In the genomic region with DNA sequence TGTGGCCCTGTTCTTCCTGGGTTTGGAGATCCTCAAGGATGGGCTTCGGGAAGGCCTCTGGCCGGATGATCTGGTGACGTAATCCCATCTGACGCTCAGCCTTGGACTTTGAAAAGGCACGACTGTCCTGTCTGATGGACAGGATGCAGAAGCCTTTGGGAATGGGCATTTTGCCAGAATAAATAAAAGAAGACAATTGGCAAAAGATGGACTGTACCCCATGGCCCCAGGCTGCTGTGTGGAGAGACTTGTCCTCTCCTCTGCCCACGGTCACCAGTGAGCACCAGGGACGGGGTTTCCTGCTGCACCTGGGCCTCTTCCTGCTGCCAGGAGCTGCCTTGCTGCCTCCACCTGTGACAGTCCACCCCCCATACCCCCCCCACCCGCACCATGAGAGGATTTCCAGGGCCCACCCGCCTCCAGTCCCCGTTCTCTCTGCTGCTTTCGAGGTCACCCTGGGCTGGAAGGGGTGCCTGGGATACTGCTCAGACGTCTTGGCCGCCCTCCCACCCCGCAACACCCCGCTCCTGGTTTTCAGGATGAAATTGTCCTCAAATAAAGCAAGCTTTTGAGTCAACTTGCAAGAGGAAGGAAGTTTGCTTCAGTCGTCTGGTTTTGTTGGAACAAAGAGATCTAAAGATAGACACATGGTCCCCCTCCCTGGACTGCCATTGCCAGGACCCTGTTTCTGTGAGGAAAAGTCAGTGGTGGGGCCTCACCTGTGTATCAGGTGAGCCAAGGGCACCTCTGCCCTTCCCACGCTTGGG, we compare ENCODE assay signal across 1 cellular context.
TF ChIP-seq lines count a peak whose summit lies in the region.

No MANE protein-coding gene starts in this region.

TF ChIP-seq in HepG2, 621 proteins besides CTCF, POLR2A, EP300 and RAD21 (continued from another document and continues in another):
- TF ChIP-seq, protein P1, sequence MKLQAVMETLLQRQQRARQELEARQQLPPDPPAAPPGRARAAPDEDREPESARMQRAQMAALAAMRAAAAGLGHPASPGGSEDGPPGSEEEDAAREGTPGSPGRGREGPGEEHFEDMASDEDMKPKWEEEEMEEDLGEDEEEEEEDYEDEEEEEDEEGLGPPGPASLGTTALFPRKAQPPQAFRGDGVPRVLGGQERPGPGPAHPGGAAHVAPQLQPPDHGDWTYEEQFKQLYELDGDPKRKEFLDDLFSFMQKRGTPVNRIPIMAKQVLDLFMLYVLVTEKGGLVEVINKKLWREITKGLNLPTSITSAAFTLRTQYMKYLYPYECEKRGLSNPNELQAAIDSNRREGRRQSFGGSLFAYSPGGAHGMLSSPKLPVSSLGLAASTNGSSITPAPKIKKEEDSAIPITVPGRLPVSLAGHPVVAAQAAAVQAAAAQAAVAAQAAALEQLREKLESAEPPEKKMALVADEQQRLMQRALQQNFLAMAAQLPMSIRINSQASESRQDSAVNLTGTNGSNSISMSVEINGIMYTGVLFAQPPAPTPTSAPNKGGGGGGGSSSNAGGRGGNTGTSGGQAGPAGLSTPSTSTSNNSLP (IDR thresholded peaks at IDR 0.05; ENCODE audit: low read depth, low read length): no peak
- TF ChIP-seq PLRG1 (conservative IDR thresholded peaks at IDR 0.05) (no peak), ZNF577 (CRISPR knock-in tag; IDR thresholded peaks at IDR 0.05; ENCODE audit: borderline replicate concordance, low read depth) (no peak), STAG1 (CRISPR knock-in tag; IDR thresholded peaks at IDR 0.05) (peak; percentile 5; the same call in 1 of the 2 replicates), SOX6 (IDR thresholded peaks at IDR 0.05) (no peak), SOX6 (CRISPR knock-in tag; IDR thresholded peaks at IDR 0.05) (peak; percentile 99), SIX1 (CRISPR knock-in tag; IDR thresholded peaks at IDR 0.05; ENCODE audit: borderline replicate concordance) (peak; percentile 47; the same call in 1 of the 2 replicates), PHF21A (CRISPR knock-in tag; IDR thresholded peaks at IDR 0.05) (peak; percentile 88), ZBTB20 (CRISPR knock-in tag; IDR thresholded peaks at IDR 0.05; ENCODE audit: borderline replicate concordance, low read depth) (peak; percentile 30; the same call in 1 of the 2 replicates), ZNF792 (CRISPR knock-in tag; IDR thresholded peaks at IDR 0.05) (0 out of 2 replicates have a peak, but pooled peaks have one; percentile 27), ZNF367 (CRISPR knock-in tag; IDR thresholded peaks at IDR 0.05; ENCODE audit: borderline replicate concordance) (no peak), ZNF501 (CRISPR knock-in tag; IDR thresholded peaks at IDR 0.05) (peak; percentile 24; the same call in 1 of the 2 replicates), HOXA9 (CRISPR knock-in tag; IDR thresholded peaks at IDR 0.05; ENCODE audit: borderline replicate concordance) (no peak), NR2F1 (CRISPR knock-in tag; IDR thresholded peaks at IDR 0.05) (0 out of 4 replicates have a peak, but pooled peaks of 1 of the 2 experiments have one; percentile 22), ZNF230 (CRISPR knock-in tag; IDR thresholded peaks at IDR 0.05) (0 out of 2 replicates have a peak, but pooled peaks have one; percentile 26), MEF2D (CRISPR knock-in tag; IDR thresholded peaks at IDR 0.05) (peak; percentile 40; the same call in 1 of the 2 replicates), TBX2 (CRISPR knock-in tag; IDR thresholded peaks at IDR 0.05; ENCODE audit: borderline replicate concordance) (peak; percentile 72; the same call in 1 of the 2 replicates), SRSF9 (IDR thresholded peaks at IDR 0.05; ENCODE audit: borderline replicate concordance, insufficient read depth, low read depth, low read length, poor library complexity, severe bottlenecking) (no peak), TRIM24 (CRISPR knock-in tag; IDR thresholded peaks at IDR 0.05) (no peak), ZSCAN31 (CRISPR knock-in tag; IDR thresholded peaks at IDR 0.05; ENCODE audit: low read depth) (no peak), ZBTB7B (CRISPR knock-in tag; IDR thresholded peaks at IDR 0.05) (peak; percentile 50; the same call in 1 of the 2 replicates), MIXL1 (CRISPR knock-in tag; IDR thresholded peaks at IDR 0.05) (peak; percentile 79), ZNF263 (CRISPR knock-in tag; IDR thresholded peaks at IDR 0.05) (no peak), BHLHE40 (IDR thresholded peaks at IDR 0.05; ENCODE audit: low read length) (no peak), KLF6 (CRISPR knock-in tag; IDR thresholded peaks at IDR 0.05) (peak; percentile 67), MEIS1 (CRISPR knock-in tag; IDR thresholded peaks at IDR 0.05; ENCODE audit: borderline replicate concordance) (peak; percentile 86; the same call in 1 of the 2 replicates)
- TF ChIP-seq, protein P2, sequence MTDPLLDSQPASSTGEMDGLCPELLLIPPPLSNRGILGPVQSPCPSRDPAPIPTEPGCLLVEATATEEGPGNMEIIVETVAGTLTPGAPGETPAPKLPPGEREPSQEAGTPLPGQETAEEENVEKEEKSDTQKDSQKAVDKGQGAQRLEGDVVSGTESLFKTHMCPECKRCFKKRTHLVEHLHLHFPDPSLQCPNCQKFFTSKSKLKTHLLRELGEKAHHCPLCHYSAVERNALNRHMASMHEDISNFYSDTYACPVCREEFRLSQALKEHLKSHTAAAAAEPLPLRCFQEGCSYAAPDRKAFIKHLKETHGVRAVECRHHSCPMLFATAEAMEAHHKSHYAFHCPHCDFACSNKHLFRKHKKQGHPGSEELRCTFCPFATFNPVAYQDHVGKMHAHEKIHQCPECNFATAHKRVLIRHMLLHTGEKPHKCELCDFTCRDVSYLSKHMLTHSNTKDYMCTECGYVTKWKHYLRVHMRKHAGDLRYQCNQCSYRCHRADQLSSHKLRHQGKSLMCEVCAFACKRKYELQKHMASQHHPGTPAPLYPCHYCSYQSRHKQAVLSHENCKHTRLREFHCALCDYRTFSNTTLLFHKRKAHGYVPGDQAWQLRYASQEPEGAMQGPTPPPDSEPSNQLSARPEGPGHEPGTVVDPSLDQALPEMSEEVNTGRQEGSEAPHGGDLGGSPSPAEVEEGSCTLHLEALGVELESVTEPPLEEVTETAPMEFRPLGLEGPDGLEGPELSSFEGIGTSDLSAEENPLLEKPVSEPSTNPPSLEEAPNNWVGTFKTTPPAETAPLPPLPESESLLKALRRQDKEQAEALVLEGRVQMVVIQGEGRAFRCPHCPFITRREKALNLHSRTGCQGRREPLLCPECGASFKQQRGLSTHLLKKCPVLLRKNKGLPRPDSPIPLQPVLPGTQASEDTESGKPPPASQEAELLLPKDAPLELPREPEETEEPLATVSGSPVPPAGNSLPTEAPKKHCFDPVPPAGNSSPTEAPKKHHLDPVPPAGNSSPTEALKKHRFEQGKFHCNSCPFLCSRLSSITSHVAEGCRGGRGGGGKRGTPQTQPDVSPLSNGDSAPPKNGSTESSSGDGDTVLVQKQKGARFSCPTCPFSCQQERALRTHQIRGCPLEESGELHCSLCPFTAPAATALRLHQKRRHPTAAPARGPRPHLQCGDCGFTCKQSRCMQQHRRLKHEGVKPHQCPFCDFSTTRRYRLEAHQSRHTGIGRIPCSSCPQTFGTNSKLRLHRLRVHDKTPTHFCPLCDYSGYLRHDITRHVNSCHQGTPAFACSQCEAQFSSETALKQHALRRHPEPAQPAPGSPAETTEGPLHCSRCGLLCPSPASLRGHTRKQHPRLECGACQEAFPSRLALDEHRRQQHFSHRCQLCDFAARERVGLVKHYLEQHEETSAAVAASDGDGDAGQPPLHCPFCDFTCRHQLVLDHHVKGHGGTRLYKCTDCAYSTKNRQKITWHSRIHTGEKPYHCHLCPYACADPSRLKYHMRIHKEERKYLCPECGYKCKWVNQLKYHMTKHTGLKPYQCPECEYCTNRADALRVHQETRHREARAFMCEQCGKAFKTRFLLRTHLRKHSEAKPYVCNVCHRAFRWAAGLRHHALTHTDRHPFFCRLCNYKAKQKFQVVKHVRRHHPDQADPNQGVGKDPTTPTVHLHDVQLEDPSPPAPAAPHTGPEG (CRISPR knock-in tag; IDR thresholded peaks at IDR 0.05): 0 out of 2 replicates have a peak, but pooled peaks have one; percentile 29
- TF ChIP-seq, protein P3, sequence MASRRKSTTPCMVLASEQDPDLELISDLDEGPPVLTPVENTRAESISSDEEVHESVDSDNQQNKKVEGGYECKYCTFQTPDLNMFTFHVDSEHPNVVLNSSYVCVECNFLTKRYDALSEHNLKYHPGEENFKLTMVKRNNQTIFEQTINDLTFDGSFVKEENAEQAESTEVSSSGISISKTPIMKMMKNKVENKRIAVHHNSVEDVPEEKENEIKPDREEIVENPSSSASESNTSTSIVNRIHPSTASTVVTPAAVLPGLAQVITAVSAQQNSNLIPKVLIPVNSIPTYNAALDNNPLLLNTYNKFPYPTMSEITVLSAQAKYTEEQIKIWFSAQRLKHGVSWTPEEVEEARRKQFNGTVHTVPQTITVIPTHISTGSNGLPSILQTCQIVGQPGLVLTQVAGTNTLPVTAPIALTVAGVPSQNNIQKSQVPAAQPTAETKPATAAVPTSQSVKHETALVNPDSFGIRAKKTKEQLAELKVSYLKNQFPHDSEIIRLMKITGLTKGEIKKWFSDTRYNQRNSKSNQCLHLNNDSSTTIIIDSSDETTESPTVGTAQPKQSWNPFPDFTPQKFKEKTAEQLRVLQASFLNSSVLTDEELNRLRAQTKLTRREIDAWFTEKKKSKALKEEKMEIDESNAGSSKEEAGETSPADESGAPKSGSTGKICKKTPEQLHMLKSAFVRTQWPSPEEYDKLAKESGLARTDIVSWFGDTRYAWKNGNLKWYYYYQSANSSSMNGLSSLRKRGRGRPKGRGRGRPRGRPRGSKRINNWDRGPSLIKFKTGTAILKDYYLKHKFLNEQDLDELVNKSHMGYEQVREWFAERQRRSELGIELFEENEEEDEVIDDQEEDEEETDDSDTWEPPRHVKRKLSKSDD (CRISPR knock-in tag; IDR thresholded peaks at IDR 0.05; ENCODE audit: low read depth): peak; percentile 75; the same call in 1 of the 2 replicates
- TF ChIP-seq, protein P4, sequence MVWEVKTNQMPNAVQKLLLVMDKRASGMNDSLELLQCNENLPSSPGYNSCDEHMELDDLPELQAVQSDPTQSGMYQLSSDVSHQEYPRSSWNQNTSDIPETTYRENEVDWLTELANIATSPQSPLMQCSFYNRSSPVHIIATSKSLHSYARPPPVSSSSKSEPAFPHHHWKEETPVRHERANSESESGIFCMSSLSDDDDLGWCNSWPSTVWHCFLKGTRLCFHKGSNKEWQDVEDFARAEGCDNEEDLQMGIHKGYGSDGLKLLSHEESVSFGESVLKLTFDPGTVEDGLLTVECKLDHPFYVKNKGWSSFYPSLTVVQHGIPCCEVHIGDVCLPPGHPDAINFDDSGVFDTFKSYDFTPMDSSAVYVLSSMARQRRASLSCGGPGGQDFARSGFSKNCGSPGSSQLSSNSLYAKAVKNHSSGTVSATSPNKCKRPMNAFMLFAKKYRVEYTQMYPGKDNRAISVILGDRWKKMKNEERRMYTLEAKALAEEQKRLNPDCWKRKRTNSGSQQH (CRISPR knock-in tag; IDR thresholded peaks at IDR 0.05; ENCODE audit: low read depth): peak; percentile 59; the same call in 1 of the 2 replicates
- TF ChIP-seq, protein P5, sequence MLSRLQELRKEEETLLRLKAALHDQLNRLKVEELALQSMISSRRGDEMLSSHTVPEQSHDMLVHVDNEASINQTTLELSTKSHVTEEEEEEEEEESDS (CRISPR knock-in tag; IDR thresholded peaks at IDR 0.05; ENCODE audit: borderline replicate concordance): no peak
- TF ChIP-seq, protein P6, sequence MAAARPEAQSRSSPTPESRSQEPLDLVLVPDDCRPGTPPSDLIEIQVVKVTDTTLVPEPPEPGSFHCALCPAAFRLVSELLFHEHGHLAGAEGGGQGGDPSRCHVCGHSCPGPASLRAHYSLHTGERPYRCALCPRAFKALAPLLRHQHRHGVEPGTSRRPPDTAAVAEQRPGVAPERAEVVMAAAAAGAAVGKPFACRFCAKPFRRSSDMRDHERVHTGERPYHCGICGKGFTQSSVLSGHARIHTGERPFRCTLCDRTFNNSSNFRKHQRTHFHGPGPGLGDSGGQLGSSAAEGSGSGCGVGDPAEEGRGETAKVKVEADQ (CRISPR knock-in tag; IDR thresholded peaks at IDR 0.05; ENCODE audit: borderline replicate concordance): 0 out of 2 replicates have a peak, but pooled peaks have one; percentile 12
- TF ChIP-seq, protein P7, sequence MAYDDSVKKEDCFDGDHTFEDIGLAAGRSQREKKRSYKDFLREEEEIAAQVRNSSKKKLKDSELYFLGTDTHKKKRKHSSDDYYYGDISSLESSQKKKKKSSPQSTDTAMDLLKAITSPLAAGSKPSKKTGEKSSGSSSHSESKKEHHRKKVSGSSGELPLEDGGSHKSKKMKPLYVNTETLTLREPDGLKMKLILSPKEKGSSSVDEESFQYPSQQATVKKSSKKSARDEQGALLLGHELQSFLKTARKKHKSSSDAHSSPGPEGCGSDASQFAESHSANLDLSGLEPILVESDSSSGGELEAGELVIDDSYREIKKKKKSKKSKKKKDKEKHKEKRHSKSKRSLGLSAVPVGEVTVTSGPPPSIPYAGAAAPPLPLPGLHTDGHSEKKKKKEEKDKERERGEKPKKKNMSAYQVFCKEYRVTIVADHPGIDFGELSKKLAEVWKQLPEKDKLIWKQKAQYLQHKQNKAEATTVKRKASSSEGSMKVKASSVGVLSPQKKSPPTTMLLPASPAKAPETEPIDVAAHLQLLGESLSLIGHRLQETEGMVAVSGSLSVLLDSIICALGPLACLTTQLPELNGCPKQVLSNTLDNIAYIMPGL (CRISPR knock-in tag; IDR thresholded peaks at IDR 0.05; ENCODE audit: borderline replicate concordance in 1 of 2, low read depth in 1 of 2): peak in 1 of 2 experiments; percentile 28; a peak in 1 of 4 replicates
- TF ChIP-seq, protein P8, sequence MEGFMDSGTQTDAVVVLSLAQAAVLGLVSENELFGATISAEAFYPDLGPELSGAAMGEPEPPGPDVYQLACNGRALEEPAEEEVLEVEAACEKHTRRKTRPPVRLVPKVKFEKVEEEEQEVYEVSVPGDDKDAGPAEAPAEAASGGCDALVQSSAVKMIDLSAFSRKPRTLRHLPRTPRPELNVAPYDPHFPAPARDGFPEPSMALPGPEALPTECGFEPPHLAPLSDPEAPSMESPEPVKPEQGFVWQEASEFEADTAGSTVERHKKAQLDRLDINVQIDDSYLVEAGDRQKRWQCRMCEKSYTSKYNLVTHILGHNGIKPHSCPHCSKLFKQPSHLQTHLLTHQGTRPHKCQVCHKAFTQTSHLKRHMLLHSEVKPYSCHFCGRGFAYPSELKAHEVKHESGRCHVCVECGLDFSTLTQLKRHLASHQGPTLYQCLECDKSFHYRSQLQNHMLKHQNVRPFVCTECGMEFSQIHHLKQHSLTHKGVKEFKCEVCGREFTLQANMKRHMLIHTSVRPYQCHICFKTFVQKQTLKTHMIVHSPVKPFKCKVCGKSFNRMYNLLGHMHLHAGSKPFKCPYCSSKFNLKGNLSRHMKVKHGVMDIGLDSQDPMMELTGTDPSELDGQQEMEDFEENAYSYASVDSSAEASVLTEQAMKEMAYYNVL (CRISPR knock-in tag; IDR thresholded peaks at IDR 0.05; ENCODE audit: borderline replicate concordance): peak; percentile 73; the same call in 1 of the 2 replicates
